10 cellular contexts compared by ENCODE assay signal in genomic region chr13:41645313-41645712, GRCh38.
DNase-seq lines count a peak whose midpoint lies in the region; ATAC-seq and TF ChIP-seq lines count a peak whose summit lies in the region.
"Had no signal": no experiment of that assay in that cellular context is flagged by ENCODE, and none has a peak within 500 bp of the region (broad histone marks: within the 10 kb centered on the region; RNA-seq: fewer than 3 reads in every experiment).

No MANE protein-coding gene starts in this region.

- H3K23ac ChIP-seq in trophoblast cell (ENCODE audit: low read length): no peak overlapping the region

- H3K36me3 ChIP-seq in trophoblast cell (ENCODE audit: control insufficient read depth in 1 of 2, insufficient read depth in 2 of 2, low read length in 2 of 2): no peaks in the 10 kb centered on the region

- peak; percentile 85 for DNase-seq in AG09309 (ENCODE audit: low read depth)
- DNase-seq in RWPE1 (ENCODE audit: low spot score): peak; percentile 21
- peak; percentile 88 for DNase-seq in fibroblast of the aortic adventitia (ENCODE audit: low read depth)
- peak; percentile 75 to 92 for DNase-seq in trophoblast cell
- DNase-seq in cerebellar nuclear complex (lab: John Stamatoyannopoulos, UW): no peak
- no peak for DNase-seq in activated CD8-positive, alpha-beta memory T cell treated with anti-CD3 and anti-CD28 coated beads, Interleukin-2, amount 50 U/mL, for 4 hours
- DNase-seq in activated CD8-positive, alpha-beta memory T cell treated with anti-CD3 and anti-CD28 coated beads for 24 hours: no peak
- DNase-seq: occipital lobe had no signal

- H3K27ac ChIP-seq in RWPE1 (no peak overlapping the region), trophoblast cell (ENCODE audit: low read depth, low read length) (peak overlapping the region; percentile 47)

- H3K18ac ChIP-seq in trophoblast cell (ENCODE audit: low read length): no peak overlapping the region

- ATAC-seq in GM19452 (IDR thresholded peaks at IDR 0.05; ENCODE audit: unreplicated experiment): no peak
- ATAC-seq: stimulated activated effector memory CD8-positive, alpha-beta T cell treated with anti-CD3 and anti-CD28 coated beads, Interleukin-12 subunit alpha, Interleukin-12 subunit beta, amount 100 ng/mL, for 72 hours had no signal

- POLR2A ChIA-PET in RWPE1 (lab: Yijun Ruan, JAX; ENCODE audit: low non-redundant PET): no interaction called here

- H2AFZ ChIP-seq in trophoblast cell (ENCODE audit: insufficient read depth, low read length, poor library complexity): no peak overlapping the region

- CTCF ChIA-PET in RWPE1 (lab: Yijun Ruan, JAX): interaction anchor here (0.6 kb wide), 1 partner anchor 43 kb away, joined by 7 read pairs; no protein-coding TSS in a partner anchor

- no peak overlapping the region for H3K4me2 ChIP-seq in trophoblast cell (ENCODE audit: low read length)

- no peak overlapping the region for H4K8ac ChIP-seq in trophoblast cell (ENCODE audit: low read depth, low read length)

- no peak overlapping the region for H2BK5ac ChIP-seq in trophoblast cell (ENCODE audit: low read depth, low read length, poor library complexity)

- no peaks in the 10 kb centered on the region for H3K9me3 ChIP-seq in trophoblast cell (ENCODE audit: insufficient read depth, low read depth, low read length)

- H2BK12ac ChIP-seq in trophoblast cell (ENCODE audit: low read length): no peak overlapping the region

- H3K4me3 ChIP-seq in AG09309 (ENCODE audit: control insufficient read depth, low read depth, low read length) (no peak overlapping the region), fibroblast of the aortic adventitia (ENCODE audit: low read depth, low read length) (no peak overlapping the region), trophoblast cell (ENCODE audit: low read depth, low read length) (no peak overlapping the region)

- no peaks in the 10 kb centered on the region for H3K79me2 ChIP-seq in trophoblast cell (ENCODE audit: control insufficient read depth, insufficient read depth, low read length, poor library complexity)

- H2AK5ac ChIP-seq in trophoblast cell (ENCODE audit: low read length): no peak overlapping the region

- no peak overlapping the region for H2BK120ac ChIP-seq in trophoblast cell (ENCODE audit: insufficient read depth, low read length, poor library complexity)

- WGBS in trophoblast cell (ENCODE audit: extremely low coverage, insufficient coverage, insufficient read length): no CpG with 5 or more reads among the region's 4 CpGs

- peaks cover 3 to 12% of the 10 kb centered on the region in 2 experiments for H3K4me1 ChIP-seq in trophoblast cell (ENCODE audit: control insufficient read depth in 1 of 2, insufficient read depth in 2 of 2, low read length in 2 of 2)

- H4K12ac ChIP-seq in trophoblast cell (ENCODE audit: low read depth, low read length): no peak overlapping the region

- peaks cover 21% of the 10 kb centered on the region for H3K79me1 ChIP-seq in trophoblast cell (ENCODE audit: low read length)

- no peak for TF ChIP-seq CTCF in AG09309 (IDR thresholded peaks at IDR 0.05; ENCODE audit: control insufficient read depth, insufficient read depth, low read depth, low read length, missing control alignments)
- no peak for TF ChIP-seq CTCF in RWPE1 (conservative IDR thresholded peaks at IDR 0.05; ENCODE audit: low read depth)
- TF ChIP-seq CTCF in fibroblast of the aortic adventitia (IDR thresholded peaks at IDR 0.05; ENCODE audit: insufficient read depth, low read length): no peak

- H3K4ac ChIP-seq in trophoblast cell (ENCODE audit: low read depth, low read length): no peak overlapping the region

- no peak overlapping the region for H3K9ac ChIP-seq in trophoblast cell (ENCODE audit: low read length)

- H4K91ac ChIP-seq in trophoblast cell (ENCODE audit: low read depth, low read length): no peak overlapping the region

- H3K14ac ChIP-seq in trophoblast cell (ENCODE audit: low read length): no peak overlapping the region

- H3K27me3 ChIP-seq in trophoblast cell (ENCODE audit: insufficient read depth, low read length): no peaks in the 10 kb centered on the region

Comparison
In these comparisons a context has a peak if more than half of its experiments do, and no peak if none do; other contexts are left out.
1. DNase-seq: peak in AG09309 (single experiment), RWPE1 (single experiment), fibroblast of the aortic adventitia (single experiment) and trophoblast cell (2 of 2); none in cerebellar nuclear complex (0 of 2), activated CD8-positive, alpha-beta memory T cell treated with anti-CD3 and anti-CD28 coated beads, Interleukin-2, amount 50 U/mL, for 4 hours (single experiment) and activated CD8-positive, alpha-beta memory T cell treated with anti-CD3 and anti-CD28 coated beads for 24 hours (single experiment).